In genomic region chr15:64045774-64046346, GRCh38 we compare ENCODE assay signal across 8 cellular contexts. TPM values are rescaled to one million over a fixed set of nuclear protein-coding genes. Genes with fewer than 3 reads are reported as not detected.
DNase-seq lines count a peak whose midpoint lies in the region; ATAC-seq and TF ChIP-seq lines count a peak whose summit lies in the region.

No MANE protein-coding gene starts in this region.

- H3K9me3 Mint-ChIP-seq in CD8-positive, alpha-beta memory T cell, result no peaks in the 10 kb centered on the region
- no peaks in the 10 kb centered on the region for H3K9me3 Mint-ChIP-seq in nephron progenitor cell

- H3K9me3 ChIP-seq in CD8-positive, alpha-beta memory T cell (ENCODE audit: low read length), result no peaks in the 10 kb centered on the region
- H3K9me3 ChIP-seq in SJCRH30 (replicated peaks), result no peaks in the 10 kb centered on the region

- no peaks in the 10 kb centered on the region for H3K36me3 ChIP-seq in CD8-positive, alpha-beta memory T cell (ENCODE audit: insufficient read depth, low read length)
- no peaks in the 10 kb centered on the region for H3K36me3 ChIP-seq in SJCRH30

- DNase-seq in CD8-positive, alpha-beta memory T cell, result peak in 2 of 5 donors; percentile 13 to 56
- no peak for DNase-seq in SJCRH30
- no peak for DNase-seq in epithelial cell of proximal tubule (ENCODE audit: low read depth)
- no peak for DNase-seq in nephron progenitor cell
- no peak for DNase-seq in SHP77 treated with DMSO at 0.1 percent for 48 hours (lab: John Stamatoyannopoulos, UW)
- DNase-seq in SHP77 (lab: John Stamatoyannopoulos, UW), result no peak

- ATAC-seq in GM21576 (IDR thresholded peaks at IDR 0.05; ENCODE audit: unreplicated experiment), result peak; percentile 15
- no peak for ATAC-seq in HG02938 (IDR thresholded peaks at IDR 0.05; ENCODE audit: unreplicated experiment)

- H3K27ac ChIP-seq in CD8-positive, alpha-beta memory T cell (ENCODE audit: low read depth, low read length), result no peak overlapping the region
- H3K27ac ChIP-seq in SJCRH30, result no peak overlapping the region

- POLR2A ChIA-PET in CD8-positive, alpha-beta memory T cell (lab: Charles Lee), result interaction anchor here (0.5 to 1.3 kb wide), 7 partner anchors 16 to 435 kb away, joined by 3 to 5 read pairs (median 4); no protein-coding TSS in a partner anchor

- H3K4me3 ChIP-seq in CD8-positive, alpha-beta memory T cell (ENCODE audit: low read length), result no peak overlapping the region
- H3K4me3 ChIP-seq in SJCRH30, result peak overlapping the region; percentile 50
- peak overlapping the region; percentile 46 for H3K4me3 ChIP-seq in epithelial cell of proximal tubule (ENCODE audit: low read depth, low read length)

- no peaks in the 10 kb centered on the region for H3K27me3 ChIP-seq in CD8-positive, alpha-beta memory T cell (ENCODE audit: insufficient read depth, low read length, poor library complexity, severe bottlenecking)
- no peaks in the 10 kb centered on the region for H3K27me3 ChIP-seq in SJCRH30

- peaks cover 0 to 2% (median 0%) of the 10 kb centered on the region in 3 donors for H3K36me3 Mint-ChIP-seq in CD8-positive, alpha-beta memory T cell
- no peaks in the 10 kb centered on the region for H3K36me3 Mint-ChIP-seq in nephron progenitor cell (ENCODE audit: low read depth)

- peaks cover 12 to 29% (median 16%) of the 10 kb centered on the region in 3 donors for H3K4me1 Mint-ChIP-seq in CD8-positive, alpha-beta memory T cell
- H3K4me1 Mint-ChIP-seq in nephron progenitor cell, result peaks cover 19% of the 10 kb centered on the region

- peak overlapping the region; percentile 70 to 88 (median 81) for H3K4me3 Mint-ChIP-seq in CD8-positive, alpha-beta memory T cell
- H3K4me3 Mint-ChIP-seq in nephron progenitor cell, result peak overlapping the region; percentile 72

- H3K4me1 ChIP-seq in CD8-positive, alpha-beta memory T cell (ENCODE audit: insufficient read depth, low read length), result peaks cover 5% of the 10 kb centered on the region
- peaks cover 5% of the 10 kb centered on the region; the same call in 1 of the 2 replicates for H3K4me1 ChIP-seq in SJCRH30

- TF ChIP-seq CTCF in epithelial cell of proximal tubule (conservative IDR thresholded peaks at IDR 0.05; ENCODE audit: low read depth, low read length), result no peak
- TF ChIP-seq CTCF in nephron progenitor cell (IDR thresholded peaks at IDR 0.05), result no peak

- peak overlapping the region in 5 of 8 donors; percentile 34 to 84 (median 42) for H3K27ac Mint-ChIP-seq in CD8-positive, alpha-beta memory T cell
- H3K27ac Mint-ChIP-seq in nephron progenitor cell, result no peak overlapping the region

- CTCF ChIA-PET in CD8-positive, alpha-beta memory T cell (lab: Charles Lee), result interaction anchor here (0.8 to 5.5 kb wide), 33 partner anchors 9 to 751 kb away, joined by 3 to 72 read pairs (median 4); no protein-coding TSS in a partner anchor

- peaks cover 4 to 8% of the 10 kb centered on the region in 2 donors for H3K27me3 Mint-ChIP-seq in CD8-positive, alpha-beta memory T cell
- peaks cover 61% of the 10 kb centered on the region for H3K27me3 Mint-ChIP-seq in nephron progenitor cell (ENCODE audit: low read depth, poor library complexity)

RNA-seq across cellular contexts. Expression of gene DAPK2, which starts 0.4 kb away (rescaled TPM):
- total RNA-seq in CD8-positive, alpha-beta memory T cell, result 1 to 10 TPM; 4.4 to 5.5 TPM
- 2.2 TPM for polyA plus RNA-seq in CD8-positive, alpha-beta memory T cell
- total RNA-seq in SJCRH30 (2014; rRNA removed; shearing (Covaris generic)), result 0.23 and 0.85 TPM in 2 replicates
- 0.07 and 7.3 TPM in 2 replicates for total RNA-seq in epithelial cell of proximal tubule

RNA-seq across cellular contexts. Expression of gene CIAO2A, which starts 47.8 kb away (rescaled TPM):
- 10 to 100 TPM; 68.0 to 68.7 TPM for total RNA-seq in CD8-positive, alpha-beta memory T cell
- 78.1 TPM for polyA plus RNA-seq in CD8-positive, alpha-beta memory T cell
- total RNA-seq in SJCRH30 (2014; rRNA removed; shearing (Covaris generic)), result 126 and 143 TPM in 2 replicates
- 92.3 and 101 TPM in 2 replicates for total RNA-seq in epithelial cell of proximal tubule

RNA-seq across cellular contexts. Expression of gene SNX1, which starts 49.9 kb away (rescaled TPM):
- total RNA-seq in CD8-positive, alpha-beta memory T cell, result 10 to 100 TPM; 90.1 to 93.6 TPM
- polyA plus RNA-seq in CD8-positive, alpha-beta memory T cell, result 63.4 TPM
- total RNA-seq in SJCRH30 (2014; rRNA removed; shearing (Covaris generic)), result 38.9 and 46.6 TPM in 2 replicates
- 15.3 and 25.7 TPM in 2 replicates for total RNA-seq in epithelial cell of proximal tubule
